ENCODE assay signal across 11 cellular contexts in genomic region chr4:15677507-15677988, GRCh38. TPM values are rescaled to one million over a fixed set of nuclear protein-coding genes. Genes with fewer than 3 reads are reported as not detected.
DNase-seq lines count a peak whose midpoint lies in the region; ATAC-seq, FAIRE-seq and TF ChIP-seq lines count a peak whose summit lies in the region.
"Had no signal": no experiment of that assay in that cellular context is flagged by ENCODE, and none has a peak within 500 bp of the region (broad histone marks: within the 10 kb centered on the region; RNA-seq: fewer than 3 reads in every experiment).

No MANE protein-coding gene starts in this region.

- peak overlapping the region in 1 of 7 donors; percentile 69 for H3K4me3 Mint-ChIP-seq in CD8-positive, alpha-beta memory T cell
- H3K4me3 Mint-ChIP-seq: activated T-cell treated with anti-CD3 and anti-CD28 coated beads, Interleukin-2, amount 50 U/mL, for 4 hours had no signal

- peak; percentile 12 for ATAC-seq in left lung
- ATAC-seq: activated T-cell treated with anti-CD3 and anti-CD28 coated beads, Interleukin-2, amount 50 U/mL, for 4 hours had no signal

- DNase-seq in CD8-positive, alpha-beta memory T cell = no peak
- DNase-seq in cerebellar cortex (ENCODE audit: low spot score) (peak; percentile 8), left lung (no peak), ascending aorta (ENCODE audit: low spot score in 2 of 2) (no peak), medulla oblongata (ENCODE audit: extremely low spot score) (no peak), germinal center (ENCODE audit: low spot score) (no peak), urothelium cell line (ENCODE audit: low spot score) (no peak)
- DNase-seq: activated T-cell treated with anti-CD3 and anti-CD28 coated beads, Interleukin-2, amount 50 U/mL, for 4 hours; NCI-H1930 had no signal

- peak overlapping the region; percentile 17 for H3K27ac ChIP-seq in CD8-positive, alpha-beta memory T cell (ENCODE audit: low read depth, low read length)
- H3K27ac ChIP-seq in HUES6 (ENCODE audit: low read depth, low read length) = 0 out of 2 replicates have a peak overlapping the region, but pooled peaks have one; percentile 19
- H3K27ac ChIP-seq in left lung = no peak overlapping the region
- no peak overlapping the region for H3K27ac ChIP-seq in ascending aorta

- H3K36me3 Mint-ChIP-seq in CD8-positive, alpha-beta memory T cell = peaks cover 0 to 8% (median 0%) of the 10 kb centered on the region in 3 donors

- CTCF ChIA-PET in CD8-positive, alpha-beta memory T cell (lab: Charles Lee) = interaction anchor here (2.0 kb wide), 1 partner anchor 14 kb away, joined by 4 read pairs; no protein-coding TSS in a partner anchor

- H3K4me1 ChIP-seq in CD8-positive, alpha-beta memory T cell (ENCODE audit: insufficient read depth, low read length) = peaks cover 4% of the 10 kb centered on the region
- H3K4me1 ChIP-seq in HUES6 (ENCODE audit: control insufficient read depth, insufficient read depth, low read length) (peaks cover 6% of the 10 kb centered on the region), left lung (peaks cover 0 to 67% of the 10 kb centered on the region in 2 donors), ascending aorta (peaks cover 2 to 4% of the 10 kb centered on the region in 2 donors)

- H3K4me1 Mint-ChIP-seq in CD8-positive, alpha-beta memory T cell = peaks cover 6 to 13% (median 12%) of the 10 kb centered on the region in 3 donors

- no peaks in the 10 kb centered on the region for H3K9me3 Mint-ChIP-seq in CD8-positive, alpha-beta memory T cell
- H3K9me3 Mint-ChIP-seq: activated T-cell treated with anti-CD3 and anti-CD28 coated beads, Interleukin-2, amount 50 U/mL, for 4 hours had no signal

- H3K9ac ChIP-seq in HUES6 (ENCODE audit: low read length) = no peak overlapping the region

- H3K27ac Mint-ChIP-seq in CD8-positive, alpha-beta memory T cell = no peak overlapping the region

- no peak overlapping the region for H3K4me3 ChIP-seq in CD8-positive, alpha-beta memory T cell (ENCODE audit: low read length)
- H3K4me3 ChIP-seq in HUES6 (ENCODE audit: low read depth, low read length) (0 out of 2 replicates have a peak overlapping the region, but pooled peaks have one; percentile 2), left lung (no peak overlapping the region), ascending aorta (no peak overlapping the region)

- H3K27me3 ChIP-seq in CD8-positive, alpha-beta memory T cell (ENCODE audit: insufficient read depth, low read length, poor library complexity, severe bottlenecking) = no peaks in the 10 kb centered on the region
- no peaks in the 10 kb centered on the region for H3K27me3 ChIP-seq in HUES6 (ENCODE audit: control insufficient read depth, insufficient read depth, low read length)
- H3K27me3 ChIP-seq in left lung = no peaks in the 10 kb centered on the region
- no peaks in the 10 kb centered on the region for H3K27me3 ChIP-seq in ascending aorta

- POLR2A ChIA-PET in CD8-positive, alpha-beta memory T cell (lab: Charles Lee) = no interaction called here

- no peaks in the 10 kb centered on the region for H3K36me3 ChIP-seq in CD8-positive, alpha-beta memory T cell (ENCODE audit: insufficient read depth, low read length)
- peaks cover 6% of the 10 kb centered on the region; the same call in 1 of the 2 replicates for H3K36me3 ChIP-seq in HUES6 (ENCODE audit: control insufficient read depth, insufficient read depth, low read length)
- no peaks in the 10 kb centered on the region for H3K36me3 ChIP-seq in left lung
- H3K36me3 ChIP-seq in ascending aorta = no peaks in the 10 kb centered on the region

- no peak for TF ChIP-seq CTCF in left lung (IDR thresholded peaks at IDR 0.05)
- TF ChIP-seq CTCF in ascending aorta (IDR thresholded peaks at IDR 0.05) = no peak

- FAIRE-seq in urothelium cell line (lab: Jason Lieb, UNC) = no peak

- no peaks in the 10 kb centered on the region for H3K27me3 Mint-ChIP-seq in CD8-positive, alpha-beta memory T cell

- no peaks in the 10 kb centered on the region for H3K9me3 ChIP-seq in CD8-positive, alpha-beta memory T cell (ENCODE audit: low read length)
- H3K9me3 ChIP-seq in HUES6 (ENCODE audit: control insufficient read depth, insufficient read depth, low read depth, low read length) = no peaks in the 10 kb centered on the region
- no peaks in the 10 kb centered on the region for H3K9me3 ChIP-seq in left lung
- H3K9me3 ChIP-seq in ascending aorta = no peaks in the 10 kb centered on the region
- H3K9me3 ChIP-seq: Caco-2 had no signal

- intact Hi-C loops in left lung (cut with DNase I) (no loop called here), ascending aorta (cut with DNase I) (no loop called here)

RNA-seq across cellular contexts. Expression of gene FAM200B, which starts 4.1 kb away (rescaled TPM):
- 10 to 100 TPM; 10.0 to 12.7 TPM for total RNA-seq in CD8-positive, alpha-beta memory T cell
- polyA plus RNA-seq in CD8-positive, alpha-beta memory T cell = 80.7 TPM
- total RNA-seq in left lung = 10 to 100 TPM; 25.8 to 27.6 TPM
- 34.9 TPM for total RNA-seq in ascending aorta

RNA-seq across cellular contexts. Expression of gene FBXL5, which starts 22.4 kb away (rescaled TPM):
- 10 to 100 TPM; 25.1 to 27.6 TPM for total RNA-seq in CD8-positive, alpha-beta memory T cell
- polyA plus RNA-seq in CD8-positive, alpha-beta memory T cell = 94.5 TPM
- 100 to 1,000 TPM in 1 of 2 donors, 10 to 100 TPM in 1; 95.3 to 121 TPM for total RNA-seq in left lung
- total RNA-seq in ascending aorta = 59.0 TPM

RNA-seq across cellular contexts. Expression of gene BST1, which starts 25.3 kb away (rescaled TPM):
- under 1 TPM; 0.44 to 0.48 TPM for total RNA-seq in CD8-positive, alpha-beta memory T cell
- polyA plus RNA-seq in CD8-positive, alpha-beta memory T cell = 0.39 TPM
- total RNA-seq in left lung = 10 to 100 TPM in 1 of 2 donors, 1 to 10 TPM in 1; 9.0 to 20.8 TPM
- 22.7 TPM for total RNA-seq in ascending aorta

Comparison
In these comparisons a context has a peak if more than half of its experiments do, and no peak if none do; other contexts are left out.
1. H3K27ac ChIP-seq: peak in CD8-positive, alpha-beta memory T cell (single experiment) and HUES6 (single experiment); none in left lung (0 of 2) and ascending aorta (0 of 2).
2. RNA of gene BST1, which starts 25.3 kb away (total RNA-seq): 22.7 TPM in ascending aorta (single experiment) and 9.0 to 20.8 TPM in left lung; 0.44 to 0.48 TPM in CD8-positive, alpha-beta memory T cell; every median in the first group is over 4 times any median in the second.